In genomic region chr1:24383381-24383940, GRCh38 we compare ENCODE assay signal across 16 cellular contexts. TPM values are rescaled to one million over a fixed set of nuclear protein-coding genes. Genes with fewer than 3 reads are reported as not detected.
DNase-seq lines count a peak whose midpoint lies in the region; ATAC-seq and TF ChIP-seq lines count a peak whose summit lies in the region.
"Had no signal": no experiment of that assay in that cellular context is flagged by ENCODE, and none has a peak within 500 bp of the region (broad histone marks: within the 10 kb centered on the region; RNA-seq: fewer than 3 reads in every experiment).

No MANE protein-coding gene starts in this region.

- intact Hi-C loops in mucosa of descending colon (cut with DNase I, micrococcal nuclease) = no loop called here

- H3K4me1 ChIP-seq in foreskin keratinocyte (peaks cover 45% of the 10 kb centered on the region), mucosa of descending colon (ENCODE audit: low read depth) (peaks cover 18% of the 10 kb centered on the region)

- no peak overlapping the region for H3K4me3 ChIP-seq in mucosa of descending colon
- H3K4me3 ChIP-seq: hepatocyte, left ventricle myocardium inferior had no signal

- in situ Hi-C loops in GM13976 (cut with MboI; ENCODE audit: low sequenced_read_pairs, unreplicated experiment) = no loop called here

- H3K36me3 ChIP-seq in mucosa of descending colon (ENCODE audit: low read depth) = no peaks in the 10 kb centered on the region

- POLR2A ChIA-PET in RWPE1 (lab: Yijun Ruan, JAX; ENCODE audit: low non-redundant PET) = no interaction called here

- H3K9me3 ChIP-seq in mucosa of descending colon = no peaks in the 10 kb centered on the region
- H3K9me3 ChIP-seq: left ventricle myocardium inferior had no signal

- DNase-seq in AG09319 (ENCODE audit: extremely low read depth, low read depth) (peak; percentile 77), DMS 273 (lab: John Stamatoyannopoulos, UW; ENCODE audit: unreplicated experiment) (peak; percentile 53), RWPE1 (ENCODE audit: low spot score) (no peak), foreskin keratinocyte (peak in 1 of 2 donors; percentile 61), mucosa of descending colon (no peak), EL (no peak), GM13976 (ENCODE audit: low spot score) (no peak)
- DNase-seq: caudate nucleus; foreskin melanocyte; left ventricle myocardium inferior; NCI-H187; nephron progenitor cell; stimulated activated naive B cell treated with anti-CD40 and anti-IgM and Interleukin-4, amounts not matched to agents 10 μg/mL and 1 μg/mL and 100 μg/mL, for 72 hours; SW 1271 had no signal

- CTCF ChIA-PET in RWPE1 (lab: Yijun Ruan, JAX) = interaction anchor here (0.6 kb wide), 1 partner anchor 181 kb away, joined by 6 read pairs; no protein-coding TSS in a partner anchor

- H3K27me3 ChIP-seq in foreskin keratinocyte = no peaks in the 10 kb centered on the region
- H3K27me3 ChIP-seq: hepatocyte had no signal

- ATAC-seq in foreskin keratinocyte (no peak), mucosa of descending colon (no peak), GM21737 (IDR thresholded peaks at IDR 0.05; ENCODE audit: unreplicated experiment) (no peak)

- H3K27ac ChIP-seq in RWPE1 (peak overlapping the region; percentile 76), foreskin keratinocyte (peak overlapping the region; percentile 99)
- H3K27ac ChIP-seq: hepatocyte had no signal

- TF ChIP-seq CTCF in AG09319 (IDR thresholded peaks at IDR 0.05; ENCODE audit: low read depth, low read length) (no peak), RWPE1 (conservative IDR thresholded peaks at IDR 0.05; ENCODE audit: low read depth) (no peak), foreskin keratinocyte (conservative IDR thresholded peaks at IDR 0.05) (no peak), mucosa of descending colon (IDR thresholded peaks at IDR 0.05) (no peak), GM13976 (IDR thresholded peaks at IDR 0.05; ENCODE audit: borderline replicate concordance, control extremely low read depth, extremely low read depth, insufficient read depth, missing control alignments) (no peak)

RNA-seq across cellular contexts. Expression of gene STPG1, which starts 30.1 kb away (rescaled TPM):
- total RNA-seq in foreskin keratinocyte = 13.2 and 16.4 TPM in 2 replicates
- 12.5 and 14.0 TPM in 2 replicates for polyA plus RNA-seq in foreskin keratinocyte
- 10 to 100 TPM; 15.9 to 25.4 (median 17.9) TPM for total RNA-seq in mucosa of descending colon

RNA-seq across cellular contexts. Expression of gene NIPAL3, which starts 32.1 kb away (rescaled TPM):
- total RNA-seq in foreskin keratinocyte = 42.6 and 46.6 TPM in 2 replicates
- polyA plus RNA-seq in foreskin keratinocyte = 18.7 and 20.3 TPM in 2 replicates
- 10 to 100 TPM; 38.3 to 52.5 (median 40.7) TPM for total RNA-seq in mucosa of descending colon

Comparison
In these comparisons a context has a peak if more than half of its experiments do, and no peak if none do; other contexts are left out.
1. DNase-seq: peak in AG09319 (single experiment) and DMS 273 (single experiment); none in RWPE1 (single experiment), mucosa of descending colon (0 of 3), EL (single experiment) and GM13976 (single experiment).